In the genomic region with DNA sequence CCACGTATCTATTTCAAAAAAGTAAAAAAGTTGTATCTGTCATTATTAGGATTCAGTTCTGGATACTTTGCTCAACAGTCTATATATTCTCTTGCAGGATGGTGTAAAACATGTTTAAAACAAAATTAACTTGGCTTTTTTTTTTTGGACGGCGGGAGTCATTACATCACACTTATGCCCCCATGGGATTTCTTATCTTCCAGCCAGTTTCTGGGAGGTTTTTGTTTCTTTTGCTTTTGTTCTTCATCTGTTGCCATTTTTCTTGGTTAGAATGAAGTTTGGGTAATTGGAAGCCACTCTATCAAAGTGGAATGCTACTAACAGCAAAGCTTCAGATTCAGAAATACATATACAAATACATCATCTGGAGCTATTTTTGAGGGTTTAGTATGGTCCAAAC, we compare ENCODE assay signal across 1 cellular context.
TF ChIP-seq lines count a peak whose summit lies in the region.

No MANE protein-coding gene starts in this region.

TF ChIP-seq in HCT116, 20 proteins besides CTCF, POLR2A, EP300 and RAD21 (continued from another document):
- TF ChIP-seq ZBTB33 (IDR thresholded peaks at IDR 0.05; ENCODE audit: extremely low read depth, insufficient replicate concordance, low read length) = no peak
- no peak for TF ChIP-seq ATF3 (IDR thresholded peaks at IDR 0.05)
